In the genomic region with DNA sequence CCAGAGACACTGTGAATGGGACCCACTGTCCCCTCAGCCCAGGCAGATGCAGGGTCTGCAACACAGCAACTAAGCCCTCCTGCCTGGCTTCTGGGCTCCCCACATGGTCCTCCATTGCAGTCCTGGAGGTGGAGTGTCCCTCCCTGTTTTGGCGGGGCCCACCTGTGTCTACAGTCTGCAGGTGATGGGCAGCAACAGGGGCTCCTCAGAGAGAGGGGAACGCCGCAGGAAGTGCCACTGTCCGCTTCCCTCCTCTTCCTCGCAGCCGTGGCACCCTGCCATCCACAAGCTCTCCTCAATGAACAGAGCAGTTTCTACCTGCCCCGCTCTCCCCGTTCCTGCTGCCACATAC, we compare ENCODE assay signal across 10 cellular contexts. TPM values are rescaled to one million over a fixed set of nuclear protein-coding genes. Genes with fewer than 3 reads are reported as not detected.
A peak's percentile ranks its signal among the peaks of the same experiment; 100 is the strongest.
DNase-seq lines count a peak whose midpoint lies in the region; ATAC-seq and TF ChIP-seq lines count a peak whose summit lies in the region.
"Had no signal": no experiment of that assay in that cellular context is flagged by ENCODE, and none has a peak within 500 bp of the region (broad histone marks: within the 10 kb centered on the region; RNA-seq: fewer than 3 reads in every experiment).

No MANE protein-coding gene starts in this region.

- no peaks in the 10 kb centered on the region for H3K9me3 Mint-ChIP-seq in activated CD4-positive, alpha-beta T cell treated with anti-CD3 and anti-CD28 coated beads for 36 hours (ENCODE audit: low read depth)
- H3K9me3 Mint-ChIP-seq in stimulated activated memory B cell treated with anti-CD40 and anti-IgM and Interleukin-4, amounts not matched to agents 10 μg/mL and 1 μg/mL and 100 μg/mL, for 72 hours, result no peaks in the 10 kb centered on the region

- H3K4me3 Mint-ChIP-seq in activated CD4-positive, alpha-beta T cell treated with anti-CD3 and anti-CD28 coated beads for 36 hours, result peak overlapping the region; percentile 70
- peak overlapping the region; percentile 73 for H3K4me3 Mint-ChIP-seq in stimulated activated memory B cell treated with anti-CD40 and anti-IgM and Interleukin-4, amounts not matched to agents 10 μg/mL and 1 μg/mL and 100 μg/mL, for 72 hours

- no peaks in the 10 kb centered on the region for H3K27me3 Mint-ChIP-seq in activated CD4-positive, alpha-beta T cell treated with anti-CD3 and anti-CD28 coated beads for 36 hours
- no peaks in the 10 kb centered on the region for H3K27me3 Mint-ChIP-seq in stimulated activated memory B cell treated with anti-CD40 and anti-IgM and Interleukin-4, amounts not matched to agents 10 μg/mL and 1 μg/mL and 100 μg/mL, for 72 hours

- TF ChIP-seq CTCF in Peyer's patch (IDR thresholded peaks at IDR 0.05), result no peak

- no peak for TF ChIP-seq POLR2A in Peyer's patch (IDR thresholded peaks at IDR 0.05)

- DNase-seq in activated CD4-positive, alpha-beta T cell treated with anti-CD3 and anti-CD28 coated beads for 36 hours, result peak; percentile 40
- no peak for DNase-seq in activated CD4-positive, alpha-beta T cell treated with anti-CD3 and anti-CD28 coated beads for 48 hours
- DNase-seq in Peyer's patch (no peak), NCI-H2107 treated with DMSO at 0.1 percent for 48 hours (lab: John Stamatoyannopoulos, UW; ENCODE audit: unreplicated experiment) (no peak), DMS79 treated with DMSO at 0.1 percent for 48 hours (lab: John Stamatoyannopoulos, UW) (no peak), HCEC 1CT (no peak)
- no peak for DNase-seq in effector memory CD4-positive, alpha-beta T cell
- DNase-seq: DMS79 had no signal

- peak overlapping the region; percentile 99 for H3K27ac Mint-ChIP-seq in activated CD4-positive, alpha-beta T cell treated with anti-CD3 and anti-CD28 coated beads for 36 hours
- H3K27ac Mint-ChIP-seq in stimulated activated memory B cell treated with anti-CD40 and anti-IgM and Interleukin-4, amounts not matched to agents 10 μg/mL and 1 μg/mL and 100 μg/mL, for 72 hours, result peak overlapping the region; percentile 93

- H3K36me3 ChIP-seq in Peyer's patch, result peaks cover 0 to 69% (median 0%) of the 10 kb centered on the region in 3 donors
- H3K36me3 ChIP-seq in effector memory CD4-positive, alpha-beta T cell (ENCODE audit: control insufficient read depth, insufficient read depth, low read length), result peaks cover 13% of the 10 kb centered on the region

- POLR2A ChIA-PET in activated CD4-positive, alpha-beta T cell treated with anti-CD3 and anti-CD28 coated beads for 36 hours (lab: Charles Lee), result no interaction called here

- intact Hi-C loops in activated CD4-positive, alpha-beta T cell treated with anti-CD3 and anti-CD28 coated beads for 36 hours (cut with DNase I, micrococcal nuclease), result loop anchor here in 1 of 2 experiments (1.0 kb wide), 1 partner anchor 8 kb away; no protein-coding TSS in a partner anchor

- H3K9me3 ChIP-seq in Peyer's patch, result no peaks in the 10 kb centered on the region
- no peaks in the 10 kb centered on the region for H3K9me3 ChIP-seq in effector memory CD4-positive, alpha-beta T cell (ENCODE audit: control insufficient read depth, low read length)
- H3K9me3 ChIP-seq: adrenal gland had no signal

- CTCF ChIA-PET in activated CD4-positive, alpha-beta T cell treated with anti-CD3 and anti-CD28 coated beads for 36 hours (lab: Charles Lee), result interaction anchor here (0.8 to 9.7 kb wide), 3 partner anchors 13 to 75 kb away, joined by 3 to 80 read pairs (median 3); no protein-coding TSS in a partner anchor

- H3K4me3 ChIP-seq in Peyer's patch, result peak overlapping the region in 3 of 4 donors; percentile 8 to 24 (median 11)
- H3K4me3 ChIP-seq in effector memory CD4-positive, alpha-beta T cell (ENCODE audit: insufficient read depth, low read depth, low read length, poor library complexity, severe bottlenecking), result peak overlapping the region; percentile 49
- H3K4me3 ChIP-seq: adrenal gland had no signal

- H3K36me3 Mint-ChIP-seq in activated CD4-positive, alpha-beta T cell treated with anti-CD3 and anti-CD28 coated beads for 36 hours (ENCODE audit: low read depth), result peaks cover 16% of the 10 kb centered on the region
- H3K36me3 Mint-ChIP-seq in stimulated activated memory B cell treated with anti-CD40 and anti-IgM and Interleukin-4, amounts not matched to agents 10 μg/mL and 1 μg/mL and 100 μg/mL, for 72 hours, result peaks cover 8% of the 10 kb centered on the region

- H3K4me1 ChIP-seq in Peyer's patch, result peaks cover 0 to 67% (median 21%) of the 10 kb centered on the region in 4 donors
- H3K4me1 ChIP-seq in effector memory CD4-positive, alpha-beta T cell (ENCODE audit: control insufficient read depth, insufficient read depth, low read length, poor library complexity, severe bottlenecking), result peaks cover 42% of the 10 kb centered on the region

- peaks cover 76% of the 10 kb centered on the region for H3K4me1 Mint-ChIP-seq in activated CD4-positive, alpha-beta T cell treated with anti-CD3 and anti-CD28 coated beads for 36 hours
- peaks cover 50% of the 10 kb centered on the region for H3K4me1 Mint-ChIP-seq in stimulated activated memory B cell treated with anti-CD40 and anti-IgM and Interleukin-4, amounts not matched to agents 10 μg/mL and 1 μg/mL and 100 μg/mL, for 72 hours

- H3K27me3 ChIP-seq in Peyer's patch, result no peaks in the 10 kb centered on the region
- no peaks in the 10 kb centered on the region for H3K27me3 ChIP-seq in effector memory CD4-positive, alpha-beta T cell (replicated peaks; ENCODE audit: control insufficient read depth, insufficient read depth, low read length, poor library complexity, severe bottlenecking)
- H3K27me3 ChIP-seq: adrenal gland had no signal

- ATAC-seq in activated CD4-positive, alpha-beta T cell treated with anti-CD3 and anti-CD28 coated beads for 36 hours, result no peak
- no peak for ATAC-seq in stimulated activated memory B cell treated with anti-CD40 and anti-IgM and Interleukin-4, amounts not matched to agents 10 μg/mL and 1 μg/mL and 100 μg/mL, for 72 hours

- H3K27ac ChIP-seq in Peyer's patch, result peak overlapping the region; percentile 65 to 86 (median 75)
- peak overlapping the region; percentile 72 for H3K27ac ChIP-seq in effector memory CD4-positive, alpha-beta T cell (ENCODE audit: insufficient read depth, low read length, poor library complexity, severe bottlenecking)

RNA-seq across cellular contexts. Expression of a gene that starts 9.3 kb away (rescaled TPM):
- total RNA-seq in activated CD4-positive, alpha-beta T cell treated with anti-CD3 and anti-CD28 coated beads for 36 hours, result 10 to 100 TPM; 16.4 to 19.4 TPM
- total RNA-seq in Peyer's patch, result 100 to 1,000 TPM in 3 of 4 donors, 10 to 100 TPM in 1; 34.7 to 159 (median 110) TPM

RNA-seq across cellular contexts. Expression of a gene that starts 45.8 kb away (rescaled TPM):
- total RNA-seq in activated CD4-positive, alpha-beta T cell treated with anti-CD3 and anti-CD28 coated beads for 36 hours, result under 1 TPM in 1 of 2 experiments, not detected in 1; 0.16 TPM
- total RNA-seq in Peyer's patch, result 1 to 10 TPM in 3 of 4 donors, under 1 TPM in 1; 0.53 to 6.6 (median 2.7) TPM

RNA-seq across cellular contexts. Expression of a gene that starts 53.7 kb away (rescaled TPM):
- total RNA-seq in activated CD4-positive, alpha-beta T cell treated with anti-CD3 and anti-CD28 coated beads for 36 hours, result 10 to 100 TPM; 54.7 to 65.0 TPM
- total RNA-seq in Peyer's patch, result 10 to 100 TPM; 16.5 to 39.1 (median 27.7) TPM
